In the genomic region with DNA sequence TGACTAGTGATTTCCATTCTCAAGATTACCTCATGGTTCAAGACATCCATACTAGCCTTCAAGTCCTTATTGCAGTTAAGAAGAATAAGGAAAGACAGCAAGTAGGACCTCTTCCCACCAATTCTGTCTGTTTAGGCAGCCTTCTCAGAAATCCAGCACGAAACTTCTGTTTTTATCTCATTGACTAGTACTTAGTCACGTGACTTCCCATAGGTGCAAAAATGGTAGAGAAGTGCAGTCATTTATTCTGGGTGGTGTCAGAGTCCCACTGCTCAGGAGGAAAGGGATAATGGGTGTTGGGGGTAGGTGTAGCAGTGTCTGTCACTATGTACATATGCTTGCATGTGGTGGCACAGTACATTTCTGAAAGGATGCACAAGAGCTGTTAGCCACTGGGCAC, we compare ENCODE assay signal across 15 cellular contexts. TPM values are rescaled to one million over a fixed set of nuclear protein-coding genes. Genes with fewer than 3 reads are reported as not detected.
DNase-seq lines count a peak whose midpoint lies in the region; ATAC-seq and FAIRE-seq lines count a peak whose summit lies in the region.
"Had no signal": no experiment of that assay in that cellular context is flagged by ENCODE, and none has a peak within 500 bp of the region (broad histone marks: within the 10 kb centered on the region; RNA-seq: fewer than 3 reads in every experiment).

No MANE protein-coding gene starts in this region.

- peaks cover 8% of the 10 kb centered on the region in 2 experiments for H3K9me3 ChIP-seq in CD4-positive, CD25-positive, alpha-beta regulatory T cell (ENCODE audit: control insufficient read depth in 2 of 2, low read length in 2 of 2)
- no peaks in the 10 kb centered on the region for H3K9me3 ChIP-seq in small intestine (ENCODE audit: control insufficient read depth, low read depth)
- H3K9me3 ChIP-seq: HAP-1 had no signal

- intact Hi-C loops in activated CD4-positive, alpha-beta T cell treated with anti-CD3 and anti-CD28 coated beads, Interleukin-2, amount 10 ng/mL, durations not matched to agents 24 days and 14 days (cut with micrococcal nuclease): no loop called here

- H3K4me1 ChIP-seq in CD4-positive, CD25-positive, alpha-beta regulatory T cell (ENCODE audit: control insufficient read depth, insufficient read depth, low read length, poor library complexity, severe bottlenecking): peaks cover 9% of the 10 kb centered on the region
- H3K4me1 ChIP-seq in small intestine (ENCODE audit: control insufficient read depth in 2 of 2, insufficient read depth in 1 of 2, low read depth in 1 of 2, low read length in 1 of 2): no peaks in the 10 kb centered on the region
- H3K4me1 ChIP-seq: HAP-1 had no signal

- H3K36me3 Mint-ChIP-seq in activated CD4-positive, alpha-beta T cell treated with anti-CD3 and anti-CD28 coated beads, Interleukin-2, amount 10 ng/mL, durations not matched to agents 24 days and 14 days (ENCODE audit: low read depth): peaks cover 81% of the 10 kb centered on the region
- peaks cover 79% of the 10 kb centered on the region for H3K36me3 Mint-ChIP-seq in CD4-positive, CD25-positive, alpha-beta regulatory T cell
- H3K36me3 Mint-ChIP-seq in naive thymus-derived CD8-positive, alpha-beta T cell: peaks cover 37 to 95% (median 65%) of the 10 kb centered on the region in 3 donors

- no peak overlapping the region for H3K4me3 ChIP-seq in CD4-positive, CD25-positive, alpha-beta regulatory T cell (ENCODE audit: low read depth, low read length)
- H3K4me3 ChIP-seq in small intestine (ENCODE audit: low read depth in 1 of 2, low read length in 2 of 2): no peak overlapping the region
- H3K4me3 ChIP-seq: HAP-1 had no signal

- H3K27me3 Mint-ChIP-seq in activated CD4-positive, alpha-beta T cell treated with anti-CD3 and anti-CD28 coated beads, Interleukin-2, amount 10 ng/mL, durations not matched to agents 24 days and 14 days: no peaks in the 10 kb centered on the region
- no peaks in the 10 kb centered on the region for H3K27me3 Mint-ChIP-seq in CD4-positive, CD25-positive, alpha-beta regulatory T cell
- no peaks in the 10 kb centered on the region for H3K27me3 Mint-ChIP-seq in naive thymus-derived CD8-positive, alpha-beta T cell

- H3K27ac ChIP-seq in CD4-positive, CD25-positive, alpha-beta regulatory T cell (ENCODE audit: insufficient read depth, low read length, poor library complexity, severe bottlenecking): no peak overlapping the region
- no peak overlapping the region for H3K27ac ChIP-seq in small intestine (ENCODE audit: low read depth in 1 of 2, low read length in 1 of 2)
- H3K27ac ChIP-seq: HL-60 had no signal

- no peaks in the 10 kb centered on the region for H3K27me3 ChIP-seq in CD4-positive, CD25-positive, alpha-beta regulatory T cell (ENCODE audit: control insufficient read depth, insufficient read depth, low read length)
- no peaks in the 10 kb centered on the region for H3K27me3 ChIP-seq in small intestine (ENCODE audit: control insufficient read depth in 2 of 2, insufficient read depth in 2 of 2, low read length in 2 of 2)

- DNase-seq in activated CD4-positive, alpha-beta T cell treated with anti-CD3 and anti-CD28 coated beads, Interleukin-2, amount 10 ng/mL, durations not matched to agents 24 days and 14 days: peak; percentile 31
- DNase-seq in activated CD4-positive, alpha-beta T cell treated with anti-CD3 and anti-CD28 coated beads, Interleukin-2, amount 50 U/mL, for 4 hours: no peak
- DNase-seq in CD4-positive, CD25-positive, alpha-beta regulatory T cell: no peak
- DNase-seq in HTR-8/SVneo (ENCODE audit: insufficient read length, low spot score) (no peak), NCI-H510A (lab: John Stamatoyannopoulos, UW) (no peak), small intestine (no peak)
- no peak for DNase-seq in naive thymus-derived CD8-positive, alpha-beta T cell
- DNase-seq: DMS 273 treated with DMSO at 0.1 percent for 48 hours; GF-D8; NCI-H1930; NK-92 treated with Interleukin-12 subunit alpha and Interleukin-12 subunit beta, amount 100 ng/mL, for 24 hours; SHP77 treated with DMSO at 0.1 percent for 48 hours had no signal

- no peak overlapping the region for H3K4me3 Mint-ChIP-seq in activated CD4-positive, alpha-beta T cell treated with anti-CD3 and anti-CD28 coated beads, Interleukin-2, amount 10 ng/mL, durations not matched to agents 24 days and 14 days
- H3K4me3 Mint-ChIP-seq in CD4-positive, CD25-positive, alpha-beta regulatory T cell: no peak overlapping the region
- peak overlapping the region in 2 of 10 donors; percentile 29 to 33 for H3K4me3 Mint-ChIP-seq in naive thymus-derived CD8-positive, alpha-beta T cell

- H3K27ac Mint-ChIP-seq in activated CD4-positive, alpha-beta T cell treated with anti-CD3 and anti-CD28 coated beads, Interleukin-2, amount 10 ng/mL, durations not matched to agents 24 days and 14 days: no peak overlapping the region
- H3K27ac Mint-ChIP-seq in CD4-positive, CD25-positive, alpha-beta regulatory T cell: peak overlapping the region in 2 of 3 donors; percentile 11 to 94
- peak overlapping the region in 8 of 10 donors; percentile 13 to 92 (median 67) for H3K27ac Mint-ChIP-seq in naive thymus-derived CD8-positive, alpha-beta T cell

- no peak for ATAC-seq in CD4-positive, CD25-positive, alpha-beta regulatory T cell (ENCODE audit: low read depth in 2 of 2)
- ATAC-seq in naive thymus-derived CD8-positive, alpha-beta T cell: no peak
- no peak for ATAC-seq in HG03135 (IDR thresholded peaks at IDR 0.05; ENCODE audit: unreplicated experiment)

- peak; percentile 13 for FAIRE-seq in HTR-8/SVneo (lab: Jason Lieb, UNC)
- FAIRE-seq in small intestine (lab: Jason Lieb, UNC): no peak

- H3K9me3 Mint-ChIP-seq in activated CD4-positive, alpha-beta T cell treated with anti-CD3 and anti-CD28 coated beads, Interleukin-2, amount 10 ng/mL, durations not matched to agents 24 days and 14 days: peaks cover 9% of the 10 kb centered on the region
- peaks cover 0 to 10% (median 3%) of the 10 kb centered on the region in 7 donors for H3K9me3 Mint-ChIP-seq in CD4-positive, CD25-positive, alpha-beta regulatory T cell
- H3K9me3 Mint-ChIP-seq in naive thymus-derived CD8-positive, alpha-beta T cell: peaks cover 5 to 18% (median 12%) of the 10 kb centered on the region in 9 donors

- POLR2A ChIA-PET in naive thymus-derived CD8-positive, alpha-beta T cell (lab: Charles Lee): interaction anchor here (0.5 to 0.8 kb wide), 2 partner anchors 16 to 37 kb away, joined by 3 read pairs; no protein-coding TSS in a partner anchor

- 81 to 98% (median 92%) methylated on average over 2 of the region's 2 CpGs for WGBS in small intestine, 3 donors

- H3K36me3 ChIP-seq in CD4-positive, CD25-positive, alpha-beta regulatory T cell (ENCODE audit: control insufficient read depth, insufficient read depth, low read length): peaks cover 90% of the 10 kb centered on the region
- peaks cover 0 to 5% of the 10 kb centered on the region in 2 donors for H3K36me3 ChIP-seq in small intestine (ENCODE audit: control insufficient read depth in 2 of 2, insufficient read depth in 2 of 2, low read length in 2 of 2)
- H3K36me3 ChIP-seq: HAP-1 had no signal

- H3K4me1 Mint-ChIP-seq in activated CD4-positive, alpha-beta T cell treated with anti-CD3 and anti-CD28 coated beads, Interleukin-2, amount 10 ng/mL, durations not matched to agents 24 days and 14 days: peaks cover 39% of the 10 kb centered on the region
- peaks cover 29 to 77% (median 39%) of the 10 kb centered on the region in 4 donors for H3K4me1 Mint-ChIP-seq in CD4-positive, CD25-positive, alpha-beta regulatory T cell
- peaks cover 43 to 79% (median 63%) of the 10 kb centered on the region in 4 donors for H3K4me1 Mint-ChIP-seq in naive thymus-derived CD8-positive, alpha-beta T cell

RNA-seq across cellular contexts. Expression of a gene that starts 58.3 kb away (rescaled TPM):
- total RNA-seq in activated CD4-positive, alpha-beta T cell treated with anti-CD3 and anti-CD28 coated beads, Interleukin-2, amount 10 ng/mL, durations not matched to agents 24 days and 14 days: 28.4 and 30.3 TPM in 2 replicates
- 441 TPM for total RNA-seq in CD4-positive, CD25-positive, alpha-beta regulatory T cell
- polyA plus RNA-seq in CD4-positive, CD25-positive, alpha-beta regulatory T cell: 100 to 1,000 TPM; 143 to 169 (median 162) TPM
- 100 to 1,000 TPM; 414 to 419 TPM for total RNA-seq in naive thymus-derived CD8-positive, alpha-beta T cell
- polyA plus RNA-seq in naive thymus-derived CD8-positive, alpha-beta T cell: 100 to 1,000 TPM; 157 to 230 (median 158) TPM
- polyA plus RNA-seq in small intestine: 1 to 10 TPM; 4.6 to 6.5 (median 5.2) TPM

Comparison
In these comparisons a context has a peak if more than half of its experiments do, and no peak if none do; other contexts are left out.
1. RNA of a gene that starts 58.3 kb away (total RNA-seq): 441 TPM in CD4-positive, CD25-positive, alpha-beta regulatory T cell (single experiment) and 414 to 419 TPM in naive thymus-derived CD8-positive, alpha-beta T cell; 28.4 to 30.3 TPM in activated CD4-positive, alpha-beta T cell treated with anti-CD3 and anti-CD28 coated beads, Interleukin-2, amount 10 ng/mL, durations not matched to agents 24 days and 14 days; every median in the first group is over 10 times any median in the second.